Comparison of ENCODE assay signal across 26 cellular contexts in the genomic region with DNA sequence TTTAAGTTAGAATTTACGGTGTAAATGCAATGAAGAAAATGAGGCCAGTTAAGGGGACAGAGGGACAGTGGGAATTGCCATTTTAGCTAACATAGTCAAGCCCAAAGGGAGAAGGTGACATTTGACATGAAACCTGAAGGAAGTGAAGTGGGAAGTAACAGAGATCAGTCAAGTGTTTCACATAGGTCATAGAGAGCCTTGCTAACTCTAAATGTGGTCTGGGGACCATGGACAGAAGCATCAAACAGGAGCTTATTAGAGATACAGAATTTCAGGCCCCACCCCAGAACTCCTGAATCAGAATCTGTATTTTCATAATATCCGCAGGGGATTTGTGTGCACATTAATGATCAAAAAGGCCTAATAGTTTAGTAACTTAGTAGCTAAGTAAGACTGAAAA.
"Had no signal": no experiment of that assay in that cellular context is flagged by ENCODE, and none has a peak within 500 bp of the region (broad histone marks: within the 10 kb centered on the region; RNA-seq: fewer than 3 reads in every experiment).

No MANE protein-coding gene starts in this region.

- H3K9me3 ChIP-seq: stomach, suprapubic skin, testis, thoracic aorta, thyroid gland, tibial artery, tibial nerve, transverse colon, upper lobe of left lung, upper lobe of right lung, uterus, vagina had no signal

- H3K36me3 ChIP-seq: stomach, suprapubic skin, thoracic aorta, thyroid gland, tibial artery, tibial nerve, transverse colon, upper lobe of left lung, upper lobe of right lung, uterus, vagina had no signal

- H3K27ac ChIP-seq: stomach, suprapubic skin, testis, thoracic aorta, thyroid gland, tibial artery, tibial nerve, transverse colon, upper lobe of left lung, upper lobe of right lung, uterus, vagina had no signal

- H3K4me3 ChIP-seq: stomach, suprapubic skin, testis, thoracic aorta, thyroid gland, tibial artery, tibial nerve, transverse colon, upper lobe of left lung, upper lobe of right lung, uterus, vagina had no signal

- DNase-seq: stimulated activated CD4-positive, alpha-beta T cell treated with anti-CD3 and anti-CD28 coated beads, Interleukin-2, amount 100 ng/mL, for 48 hours; stimulated activated CD4-positive, alpha-beta T cell treated with anti-CD3 and anti-CD28 coated beads, Interleukin-4, amount 100 ng/mL, for 1 hour; stimulated activated CD4-positive, alpha-beta T cell treated with anti-CD3 and anti-CD28 coated beads, Interleukin-4, amount 100 ng/mL, for 24 hours; stimulated activated CD4-positive, alpha-beta T cell treated with anti-CD3 and anti-CD28 coated beads, Interleukin-4, amount 100 ng/mL, for 4 hours; stimulated activated CD8-positive, alpha-beta memory T cell treated with anti-CD3 and anti-CD28 coated beads, Interleukin-4, amount 100 ng/mL, for 48 hours; stimulated activated naive B cell treated with anti-CD40 and anti-IgM and Interleukin-4, amounts not matched to agents 10 μg/mL and 1 μg/mL and 100 μg/mL, for 72 hours; stimulated activated naive CD4-positive, alpha-beta T cell; stimulated activated naive CD4-positive, alpha-beta T cell treated with Interleukin-2 at 50 U/mL for 16 hours; stimulated activated naive CD8-positive, alpha-beta T cell treated with anti-CD3 and anti-CD28 coated beads, Interleukin-15, amount 100 ng/mL, for 72 hours; stimulated activated naive CD8-positive, alpha-beta T cell treated with anti-CD3 and anti-CD28 coated beads, Interleukin-15, Interleukin-2, amounts not matched to agents 100 U/mL and 50 U/mL, for 24 hours; stomach; substantia nigra; testis; thyroid gland; tibial artery; transverse colon; trophoblast cell; upper lobe of left lung; upper lobe of right lung; uterus had no signal

- ATAC-seq: stimulated activated effector memory CD8-positive, alpha-beta T cell treated with anti-CD3 and anti-CD28 coated beads, Interleukin-12 subunit alpha, Interleukin-12 subunit beta, amount 100 ng/mL, for 72 hours; stimulated activated memory B cell treated with anti-CD40 and anti-IgM and Interleukin-4, amounts not matched to agents 10 μg/mL and 1 μg/mL and 100 μg/mL, for 72 hours; stimulated activated naive CD8-positive, alpha-beta T cell treated with anti-CD3 and anti-CD28 coated beads, Interleukin-15, amount 100 ng/mL, for 72 hours; stimulated activated naive CD8-positive, alpha-beta T cell treated with anti-CD3 and anti-CD28 coated beads, Interleukin-15, Interleukin-2, amounts not matched to agents 100 U/mL and 50 U/mL, for 24 hours; upper lobe of right lung had no signal

- H3K27me3 ChIP-seq: stomach, suprapubic skin, testis, thyroid gland, tibial artery, tibial nerve, transverse colon, upper lobe of left lung, upper lobe of right lung, uterus, vagina had no signal

- H3K4me1 ChIP-seq: stomach, suprapubic skin, testis, thyroid gland, tibial artery, tibial nerve, transverse colon, upper lobe of left lung, upper lobe of right lung, uterus, vagina had no signal
